ENCODE assay signal across 9 cellular contexts in genomic region chr3:13141991-13142412, GRCh38.
A peak's percentile ranks its signal among the peaks of the same experiment; 100 is the strongest.
DNase-seq lines count a peak whose midpoint lies in the region; ATAC-seq and TF ChIP-seq lines count a peak whose summit lies in the region.
"Had no signal": no experiment of that assay in that cellular context is flagged by ENCODE, and none has a peak within 500 bp of the region (broad histone marks: within the 10 kb centered on the region; RNA-seq: fewer than 3 reads in every experiment).

No MANE protein-coding gene starts in this region.

- H3K9me3 Mint-ChIP-seq in CD14-positive monocyte (no peaks in the 10 kb centered on the region), HFFc6 (no peaks in the 10 kb centered on the region)
- H3K9me3 Mint-ChIP-seq in activated naive CD8-positive, alpha-beta T cell treated with anti-CD3 and anti-CD28 coated beads, Interleukin-2, amount 10 ng/mL, durations not matched to agents 7 days and 5 days = no peaks in the 10 kb centered on the region

- no peak overlapping the region for H3K27ac ChIP-seq in left lung

- H3K27me3 ChIP-seq in left lung = peaks cover 0 to 24% of the 10 kb centered on the region in 2 donors

- H3K4me3 Mint-ChIP-seq in CD14-positive monocyte = no peak overlapping the region
- no peak overlapping the region for H3K4me3 Mint-ChIP-seq in HFFc6
- H3K4me3 Mint-ChIP-seq in activated naive CD8-positive, alpha-beta T cell treated with anti-CD3 and anti-CD28 coated beads, Interleukin-2, amount 10 ng/mL, durations not matched to agents 7 days and 5 days = no peak overlapping the region
- H3K4me3 Mint-ChIP-seq: naive thymus-derived CD8-positive, alpha-beta T cell had no signal

- H3K4me1 ChIP-seq in left lung = no peaks in the 10 kb centered on the region

- no peak overlapping the region for H3K27ac Mint-ChIP-seq in CD14-positive monocyte
- no peak overlapping the region for H3K27ac Mint-ChIP-seq in HFFc6
- H3K27ac Mint-ChIP-seq in activated naive CD8-positive, alpha-beta T cell treated with anti-CD3 and anti-CD28 coated beads, Interleukin-2, amount 10 ng/mL, durations not matched to agents 7 days and 5 days = no peak overlapping the region

- peak; percentile 74 for ATAC-seq in activated naive CD8-positive, alpha-beta T cell treated with anti-CD3 and anti-CD28 coated beads, Interleukin-2, amount 10 ng/mL, durations not matched to agents 7 days and 5 days (ENCODE audit: low read depth)
- ATAC-seq in left lung (peak; percentile 73), HG03280 (IDR thresholded peaks at IDR 0.05; ENCODE audit: unreplicated experiment) (no peak), HG02759 (IDR thresholded peaks at IDR 0.05; ENCODE audit: unreplicated experiment) (no peak), GM21717 (IDR thresholded peaks at IDR 0.05; ENCODE audit: unreplicated experiment) (no peak)
- ATAC-seq: naive thymus-derived CD8-positive, alpha-beta T cell had no signal

- H3K9me3 ChIP-seq in left lung = no peaks in the 10 kb centered on the region

- no peaks in the 10 kb centered on the region for H3K36me3 Mint-ChIP-seq in CD14-positive monocyte
- no peaks in the 10 kb centered on the region for H3K36me3 Mint-ChIP-seq in HFFc6 (ENCODE audit: low read depth)
- H3K36me3 Mint-ChIP-seq in activated naive CD8-positive, alpha-beta T cell treated with anti-CD3 and anti-CD28 coated beads, Interleukin-2, amount 10 ng/mL, durations not matched to agents 7 days and 5 days = no peaks in the 10 kb centered on the region
- H3K36me3 Mint-ChIP-seq: naive thymus-derived CD8-positive, alpha-beta T cell had no signal

- no peaks in the 10 kb centered on the region for H3K4me1 Mint-ChIP-seq in CD14-positive monocyte
- no peaks in the 10 kb centered on the region for H3K4me1 Mint-ChIP-seq in HFFc6 (ENCODE audit: low read depth)
- H3K4me1 Mint-ChIP-seq in activated naive CD8-positive, alpha-beta T cell treated with anti-CD3 and anti-CD28 coated beads, Interleukin-2, amount 10 ng/mL, durations not matched to agents 7 days and 5 days = no peaks in the 10 kb centered on the region

- intact Hi-C loops in CD14-positive monocyte (cut with micrococcal nuclease) (no loop called here), left lung (cut with DNase I) (no loop called here)

- TF ChIP-seq CTCF in CD14-positive monocyte (IDR thresholded peaks at IDR 0.05) = no peak
- TF ChIP-seq CTCF in HFFc6 (IDR thresholded peaks at IDR 0.05) = no peak
- no peak for TF ChIP-seq CTCF in left lung (IDR thresholded peaks at IDR 0.05)

- no peak overlapping the region for H3K4me3 ChIP-seq in left lung

- H3K36me3 ChIP-seq in left lung = no peaks in the 10 kb centered on the region

- peak; percentile 12 for DNase-seq in CD14-positive monocyte (ENCODE audit: low spot score)
- peak; percentile 20 for DNase-seq in HFFc6
- peak; percentile 57 for DNase-seq in activated naive CD8-positive, alpha-beta T cell treated with anti-CD3 and anti-CD28 coated beads, Interleukin-2, amount 10 ng/mL, durations not matched to agents 7 days and 5 days
- DNase-seq in left lung = no peak
- no peak for DNase-seq in amniotic stem cell (lab: John Stamatoyannopoulos, UW)

- H3K27me3 Mint-ChIP-seq in CD14-positive monocyte (ENCODE audit: low read depth in 3 of 3) (peaks cover 3 to 12% (median 11%) of the 10 kb centered on the region in 3 donors), HFFc6 (ENCODE audit: insufficient read depth) (peaks cover 35% of the 10 kb centered on the region)
- H3K27me3 Mint-ChIP-seq in activated naive CD8-positive, alpha-beta T cell treated with anti-CD3 and anti-CD28 coated beads, Interleukin-2, amount 10 ng/mL, durations not matched to agents 7 days and 5 days = peaks cover 4% of the 10 kb centered on the region

- POLR2A ChIA-PET in activated naive CD8-positive, alpha-beta T cell treated with anti-CD3 and anti-CD28 coated beads, Interleukin-2, amount 10 ng/mL, durations not matched to agents 7 days and 5 days (lab: Charles Lee) = interaction anchor here (1.2 kb wide), 1 partner anchor 14 kb away, joined by 3 read pairs; no protein-coding TSS in a partner anchor

Comparison
In these comparisons a context has a peak if more than half of its experiments do, and no peak if none do; other contexts are left out.
1. DNase-seq: peak in CD14-positive monocyte (single experiment), HFFc6 (single experiment) and activated naive CD8-positive, alpha-beta T cell treated with anti-CD3 and anti-CD28 coated beads, Interleukin-2, amount 10 ng/mL, durations not matched to agents 7 days and 5 days (single experiment); none in left lung (0 of 2) and amniotic stem cell (single experiment).
2. ATAC-seq: peak in activated naive CD8-positive, alpha-beta T cell treated with anti-CD3 and anti-CD28 coated beads, Interleukin-2, amount 10 ng/mL, durations not matched to agents 7 days and 5 days (single experiment) and left lung (single experiment); none in HG03280 (single experiment), HG02759 (single experiment) and GM21717 (single experiment).